8 cellular contexts compared by ENCODE assay signal in genomic region chr6:26043389-26044139, GRCh38. TPM values are rescaled to one million over a fixed set of nuclear protein-coding genes. Genes with fewer than 3 reads are reported as not detected.
DNase-seq lines count a peak whose midpoint lies in the region; ATAC-seq and TF ChIP-seq lines count a peak whose summit lies in the region.

No MANE protein-coding gene starts in this region.

- no peaks in the 10 kb centered on the region for H3K9me3 ChIP-seq in liver (ENCODE audit: control insufficient read depth in 4 of 4, low read length in 3 of 4)

- no peaks in the 10 kb centered on the region for H3K27me3 ChIP-seq in liver (ENCODE audit: control insufficient read depth in 4 of 4, insufficient read depth in 4 of 4, low read length in 3 of 4)

- H3K27ac ChIP-seq in coronary artery, result peak overlapping the region; percentile 97 to 99
- H3K27ac ChIP-seq in liver (ENCODE audit: low read depth in 1 of 2, low read length in 2 of 2), result peak overlapping the region; percentile 97 to 99

- peaks cover 5 to 27% (median 15%) of the 10 kb centered on the region in 4 donors for H3K4me1 ChIP-seq in liver (ENCODE audit: control insufficient read depth in 4 of 4, insufficient read depth in 4 of 4, low read length in 3 of 4)

- H3K4me3 ChIP-seq in GM08714 (ENCODE audit: low read length), result peak overlapping the region; percentile 57; the same call in 1 of the 2 replicates
- H3K4me3 ChIP-seq in coronary artery, result peak overlapping the region; percentile 83
- peak overlapping the region; percentile 56 to 73 (median 65) for H3K4me3 ChIP-seq in liver (ENCODE audit: low read depth in 1 of 3, low read length in 3 of 3)

- peak overlapping the region; percentile 95 for H3K27ac Mint-ChIP-seq in stimulated activated effector memory CD8-positive, alpha-beta T cell treated with anti-CD3 and anti-CD28 coated beads, Interleukin-12 subunit alpha, Interleukin-12 subunit beta, amount 100 ng/mL, for 72 hours

- peak overlapping the region; percentile 64 to 93 for H3K9ac ChIP-seq in liver (ENCODE audit: low read depth in 1 of 2, low read length in 2 of 2)

- TF ChIP-seq CTCF in coronary artery (IDR thresholded peaks at IDR 0.05) (no peak), liver (IDR thresholded peaks at IDR 0.05; ENCODE audit: low read depth, low read length, missing input control) (no peak)

- H3K4me1 Mint-ChIP-seq in stimulated activated effector memory CD8-positive, alpha-beta T cell treated with anti-CD3 and anti-CD28 coated beads, Interleukin-12 subunit alpha, Interleukin-12 subunit beta, amount 100 ng/mL, for 72 hours, result peaks cover 23% of the 10 kb centered on the region

- DNase-seq in HCEC 1CT (peak; percentile 99), NCI-H1048 (lab: John Stamatoyannopoulos, UW) (peak; percentile 62), coronary artery (ENCODE audit: low spot score) (peak; percentile 89), NCI-H128 (lab: John Stamatoyannopoulos, UW; ENCODE audit: unreplicated experiment) (no peak)
- peak; percentile 69 for DNase-seq in activated CD4-positive, CD25-positive, alpha-beta regulatory T cell treated with anti-CD3 and anti-CD28 coated beads, Interleukin-2, amount 50 U/mL, for 72 hours
- DNase-seq in stimulated activated effector memory CD8-positive, alpha-beta T cell treated with anti-CD3 and anti-CD28 coated beads, Interleukin-12 subunit alpha, Interleukin-12 subunit beta, amount 100 ng/mL, for 72 hours (ENCODE audit: low spot score in 2 of 2), result peak; percentile 50 to 90

- ATAC-seq in stimulated activated effector memory CD8-positive, alpha-beta T cell treated with anti-CD3 and anti-CD28 coated beads, Interleukin-12 subunit alpha, Interleukin-12 subunit beta, amount 100 ng/mL, for 72 hours, result peak; percentile 85

- under 1% methylated on average over 32 of the region's 32 CpGs for WGBS in liver

- H3K36me3 ChIP-seq in liver (ENCODE audit: control insufficient read depth in 4 of 4, insufficient read depth in 3 of 4, low read depth in 1 of 4, low read length in 3 of 4), result no peaks in the 10 kb centered on the region

- peaks cover 29% of the 10 kb centered on the region for H3K36me3 Mint-ChIP-seq in stimulated activated effector memory CD8-positive, alpha-beta T cell treated with anti-CD3 and anti-CD28 coated beads, Interleukin-12 subunit alpha, Interleukin-12 subunit beta, amount 100 ng/mL, for 72 hours

- no peaks in the 10 kb centered on the region for H3K9me3 Mint-ChIP-seq in stimulated activated effector memory CD8-positive, alpha-beta T cell treated with anti-CD3 and anti-CD28 coated beads, Interleukin-12 subunit alpha, Interleukin-12 subunit beta, amount 100 ng/mL, for 72 hours

- H3K4me3 Mint-ChIP-seq in stimulated activated effector memory CD8-positive, alpha-beta T cell treated with anti-CD3 and anti-CD28 coated beads, Interleukin-12 subunit alpha, Interleukin-12 subunit beta, amount 100 ng/mL, for 72 hours, result peak overlapping the region; percentile 75

- TF ChIP-seq RAD21 in liver (IDR thresholded peaks at IDR 0.05), result no peak

TF ChIP-seq in liver, 16 proteins besides CTCF, POLR2A, EP300 and RAD21:
- TF ChIP-seq EGR1 (IDR thresholded peaks at IDR 0.05; ENCODE audit: low read depth in 2 of 2) (peak; percentile 30 to 34), SP1 (IDR thresholded peaks at IDR 0.05) (peak; percentile 88), REST (IDR thresholded peaks at IDR 0.05) (peak; percentile 97), JUND (IDR thresholded peaks at IDR 0.05) (peak in 1 of 2 donors; percentile 23), FOXA2 (IDR thresholded peaks at IDR 0.05) (peak; percentile 9), TAF1 (conservative IDR thresholded peaks at IDR 0.05) (peak; percentile 99), HNF4G (IDR thresholded peaks at IDR 0.05) (no peak), FOXA1 (IDR thresholded peaks at IDR 0.05) (peak; percentile 6), ZBTB33 (IDR thresholded peaks at IDR 0.05) (peak; percentile 57), GABPA (IDR thresholded peaks at IDR 0.05 in 1 of 2, conservative IDR thresholded peaks at IDR 0.05 in 1 of 2) (no peak), YY1 (IDR thresholded peaks at IDR 0.05) (peak; percentile 82), RXRA (IDR thresholded peaks at IDR 0.05) (no peak)

RNA-seq across cellular contexts. Expression of gene HFE, which starts 43.7 kb away (rescaled TPM):
- 10 to 100 TPM in 1 of 2 donors, 1 to 10 TPM in 1; 6.7 to 12.7 TPM for total RNA-seq in liver
- polyA plus RNA-seq in liver, result 1 to 10 TPM; 6.3 to 9.6 TPM
